ENCODE assay signal across 1 cellular context in genomic region chr18:2293109-2293839, GRCh38.
TF ChIP-seq lines count a peak whose summit lies in the region.

No MANE protein-coding gene starts in this region.

TF ChIP-seq in GM23338, 12 proteins besides CTCF, POLR2A, EP300 and RAD21 (continued from another document):
- TF ChIP-seq ETS1 (IDR thresholded peaks at IDR 0.05) (no peak), EZH2phosphoT487 (IDR thresholded peaks at IDR 0.05; ENCODE audit: unreplicated experiment) (no peak), POLR2AphosphoS5 (IDR thresholded peaks at IDR 0.05; ENCODE audit: low read depth) (no peak)
